Comparison of ENCODE assay signal across 24 cellular contexts in genomic region chr10:110757563-110757962, GRCh38.
"Had no signal": no experiment of that assay in that cellular context is flagged by ENCODE, and none has a peak within 500 bp of the region (broad histone marks: within the 10 kb centered on the region; RNA-seq: fewer than 3 reads in every experiment).

No MANE protein-coding gene starts in this region.

- H3K36me3 ChIP-seq: cardiac muscle cell, esophagus squamous epithelium, pancreas, right lobe of liver, suprapubic skin, vagina had no signal

- H3K9me3 Mint-ChIP-seq: effector memory CD8-positive, alpha-beta T cell; natural killer cell had no signal

- ATAC-seq: effector memory CD8-positive, alpha-beta T cell; natural killer cell; right lobe of liver; stimulated activated naive CD8-positive, alpha-beta T cell treated with anti-CD3 and anti-CD28 coated beads, Interleukin-15, amount 100 ng/mL, for 72 hours had no signal

- H3K27ac ChIP-seq: cardiac muscle cell, pancreas, right lobe of liver, vagina had no signal

- H3K4me3 Mint-ChIP-seq: effector memory CD8-positive, alpha-beta T cell; memory B cell; mesothelial cell of epicardium; natural killer cell; stimulated activated naive CD8-positive, alpha-beta T cell treated with anti-CD3 and anti-CD28 coated beads, Interleukin-15, amount 100 ng/mL, for 72 hours had no signal

- H3K4me1 Mint-ChIP-seq: memory B cell, natural killer cell had no signal

- H3K9me3 ChIP-seq: esophagus squamous epithelium, pancreas, right lobe of liver, suprapubic skin, vagina had no signal

- DNase-seq: cortex of kidney; effector memory CD8-positive, alpha-beta T cell; erythroblast; esophagus squamous epithelium; foreskin melanocyte; glutamatergic neuron; kidney; natural killer cell; pancreas; right lobe of liver; stimulated activated CD4-positive, alpha-beta T cell treated with anti-CD3 and anti-CD28 coated beads, Interleukin-12 subunit alpha, Interleukin-12 subunit beta, amount 100 ng/mL, for 4 hours; stimulated activated CD4-positive, alpha-beta T cell treated with anti-CD3 and anti-CD28 coated beads, Interleukin-1b, Interleukin-23, amount 100 ng/mL, for 48 hours; stimulated activated CD4-positive, alpha-beta T cell treated with anti-CD3 and anti-CD28 coated beads, Interleukin-4, amount 100 ng/mL, for 1 hour; stimulated activated CD8-positive, alpha-beta memory T cell treated with anti-CD3 and anti-CD28 coated beads, Interleukin-4, amount 100 ng/mL, for 48 hours; stimulated activated naive CD4-positive, alpha-beta T cell; stimulated activated naive CD8-positive, alpha-beta T cell treated with anti-CD3 and anti-CD28 coated beads, Interleukin-15, amount 100 ng/mL, for 72 hours; trophoblast cell had no signal

- H3K36me3 Mint-ChIP-seq: memory B cell, natural killer cell had no signal

- H3K27ac Mint-ChIP-seq: effector memory CD8-positive, alpha-beta T cell; memory B cell; mesothelial cell of epicardium; natural killer cell had no signal

- H3K4me1 ChIP-seq: pancreas, right lobe of liver, suprapubic skin had no signal

- H3K4me3 ChIP-seq: cardiac muscle cell, esophagus squamous epithelium, lung, pancreas, right lobe of liver, smooth muscle cell, suprapubic skin, vagina had no signal

- H3K27me3 ChIP-seq: cardiac muscle cell, esophagus squamous epithelium, pancreas, right lobe of liver, suprapubic skin, vagina had no signal
